8 cellular contexts compared by ENCODE assay signal in the genomic region with DNA sequence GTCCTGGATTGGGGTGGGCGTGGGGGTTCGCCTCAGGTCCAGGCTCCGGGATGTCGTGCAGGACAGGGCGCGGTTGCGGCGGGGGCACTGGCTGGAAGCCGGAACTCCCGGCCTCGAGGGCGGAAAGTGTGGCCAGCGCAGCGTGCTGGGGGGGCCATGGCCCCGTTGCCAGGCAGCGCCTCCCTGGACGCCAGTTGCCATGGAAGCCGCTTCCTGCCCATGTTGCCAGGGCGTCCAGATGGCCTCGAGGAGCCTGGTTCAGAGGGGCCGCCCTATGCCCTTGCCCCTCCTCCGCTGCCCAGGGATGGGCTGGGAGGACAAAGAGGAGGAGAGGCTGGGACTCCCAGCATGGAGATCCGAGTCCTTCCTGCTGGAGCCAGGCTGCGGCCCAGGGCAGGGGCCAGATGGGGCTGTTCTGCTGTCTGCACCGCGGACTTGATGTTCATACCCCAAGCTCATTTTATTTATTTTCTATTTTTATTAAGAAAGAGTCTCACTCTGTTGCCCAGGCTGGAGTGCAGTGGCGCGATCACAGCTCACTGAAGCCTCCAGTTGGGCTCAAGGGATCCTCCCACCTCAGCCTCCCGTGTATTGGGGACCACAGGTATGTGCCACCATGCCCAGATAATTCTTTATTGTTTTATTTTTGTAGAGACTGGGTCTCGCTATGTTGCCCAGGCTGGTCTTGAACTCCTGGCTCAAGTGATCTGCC. TPM values are rescaled to one million over a fixed set of nuclear protein-coding genes. Genes with fewer than 3 reads are reported as not detected.
A peak's percentile ranks its signal among the peaks of the same experiment; 100 is the strongest.
DNase-seq lines count a peak whose midpoint lies in the region; ATAC-seq and TF ChIP-seq lines count a peak whose summit lies in the region.

No MANE protein-coding gene starts in this region.

- ATAC-seq in right lobe of liver (peak in 3 of 4 donors; percentile 7 to 23 (median 10)), GM18868 (IDR thresholded peaks at IDR 0.05; ENCODE audit: unreplicated experiment) (no peak)

- H3K27me3 ChIP-seq in right lobe of liver: no peaks in the 10 kb centered on the region

- H3K4me3 ChIP-seq in astrocyte of the cerebellum (ENCODE audit: low read depth, low read length) (peak overlapping the region; percentile 38), right lobe of liver (no peak overlapping the region)

- no peaks in the 10 kb centered on the region for H3K9me3 ChIP-seq in right lobe of liver

- DNase-seq in DMS153 (lab: John Stamatoyannopoulos, UW): peak; percentile 95
- DNase-seq in NCI-H1694 treated with DMSO at 0.1 percent for 48 hours (lab: John Stamatoyannopoulos, UW): peak; percentile 55
- peak; percentile 8 for DNase-seq in astrocyte of the cerebellum (ENCODE audit: low read depth)
- DNase-seq in right lobe of liver: no peak
- no peak for DNase-seq in HCEC 1CT
- no peak for DNase-seq in HPDE6-E6E7 (ENCODE audit: extremely low spot score)
- no peak for DNase-seq in activated CD8-positive, alpha-beta memory T cell treated with anti-CD3 and anti-CD28 coated beads, Interleukin-2, amount 50 U/mL, for 4 hours

- no peak for TF ChIP-seq POLR2A in right lobe of liver (IDR thresholded peaks at IDR 0.05)

- no peaks in the 10 kb centered on the region for H3K36me3 ChIP-seq in right lobe of liver

- no peak for TF ChIP-seq CTCF in astrocyte of the cerebellum (IDR thresholded peaks at IDR 0.05; ENCODE audit: low read depth, low read length, missing control alignments)
- no peak for TF ChIP-seq CTCF in right lobe of liver (IDR thresholded peaks at IDR 0.05)

- in situ Hi-C loops in astrocyte of the cerebellum (cut with HindIII; ENCODE audit: low sequenced_read_pairs): no loop called here

- no peaks in the 10 kb centered on the region for H3K4me1 ChIP-seq in right lobe of liver

- no peak overlapping the region for H3K27ac ChIP-seq in right lobe of liver

- intact Hi-C loops in right lobe of liver (cut with DNase I): loop anchor here (5.0 kb wide), 1 partner anchor 127 kb away; no protein-coding TSS in a partner anchor

- WGBS in right lobe of liver (ENCODE audit: insufficient coverage, low coverage, low lambda C conversion rate, missing lambda C conversion rate): 76% methylated on average over 4 of the region's 30 CpGs

RNA-seq across cellular contexts. Expression of gene CCDC188, which starts 4.6 kb away (rescaled TPM):
- not detected for total RNA-seq in right lobe of liver

RNA-seq across cellular contexts. Expression of gene ZDHHC8, which starts 23.9 kb away (rescaled TPM):
- 10 to 100 TPM; 11.4 to 39.0 (median 28.7) TPM for total RNA-seq in right lobe of liver

RNA-seq across cellular contexts. Expression of gene TRMT2A, which starts 38.5 kb away (rescaled TPM):
- 10 to 100 TPM; 26.9 to 54.6 (median 29.1) TPM for total RNA-seq in right lobe of liver

RNA-seq across cellular contexts. Expression of gene RANBP1, which starts 39.6 kb away (rescaled TPM):
- total RNA-seq in right lobe of liver: 100 to 1,000 TPM in 2 of 6 experiments, 10 to 100 TPM in 4; 39.5 to 224 (median 52.2) TPM

Comparison
In these comparisons a context has a peak if more than half of its experiments do, and no peak if none do; other contexts are left out.
1. DNase-seq: peak in DMS153 (single experiment), NCI-H1694 treated with DMSO at 0.1 percent for 48 hours (single experiment) and astrocyte of the cerebellum (single experiment); none in right lobe of liver (0 of 3), HCEC 1CT (single experiment), HPDE6-E6E7 (single experiment) and activated CD8-positive, alpha-beta memory T cell treated with anti-CD3 and anti-CD28 coated beads, Interleukin-2, amount 50 U/mL, for 4 hours (single experiment).